In genomic region chr4:16893141-16893571, GRCh38 we compare ENCODE assay signal across 1 cellular context.
TF ChIP-seq lines count a peak whose summit lies in the region.

No MANE protein-coding gene starts in this region.

TF ChIP-seq in WTC11, 78 proteins besides CTCF, POLR2A, EP300 and RAD21 (continued from another document):
- TF ChIP-seq IRF1 (CRISPR knock-in tag; IDR thresholded peaks at IDR 0.05) (no peak), ARID4B (CRISPR knock-in tag; IDR thresholded peaks at IDR 0.05; ENCODE audit: borderline replicate concordance) (no peak), FOXJ3 (CRISPR knock-in tag; IDR thresholded peaks at IDR 0.05; ENCODE audit: borderline replicate concordance) (no peak), E2F1 (CRISPR knock-in tag; IDR thresholded peaks at IDR 0.05) (no peak)
